1 cellular context compared by ENCODE assay signal in genomic region chr7:4681218-4681851, GRCh38.
TF ChIP-seq lines count a peak whose summit lies in the region.

No MANE protein-coding gene starts in this region.

TF ChIP-seq in IMR-90, 13 proteins besides CTCF, POLR2A, EP300 and RAD21 (continued from another document):
- no peak for TF ChIP-seq MAZ (IDR thresholded peaks at IDR 0.05; ENCODE audit: borderline replicate concordance, low read depth, low read length)
- TF ChIP-seq USF2 (IDR thresholded peaks at IDR 0.05; ENCODE audit: low read depth, low read length) = no peak
- no peak for TF ChIP-seq FOS (IDR thresholded peaks at IDR 0.05; ENCODE audit: low read depth, low read length)
- no peak for TF ChIP-seq SMC3 (IDR thresholded peaks at IDR 0.05; ENCODE audit: low read depth, low read length)
- TF ChIP-seq CHD1 (IDR thresholded peaks at IDR 0.05; ENCODE audit: low read depth, low read length) = no peak
- no peak for TF ChIP-seq NFE2L2 (IDR thresholded peaks at IDR 0.05; ENCODE audit: low read depth, low read length)
- no peak for TF ChIP-seq BHLHE40 (IDR thresholded peaks at IDR 0.05; ENCODE audit: low read depth, low read length)
